In the genomic region with DNA sequence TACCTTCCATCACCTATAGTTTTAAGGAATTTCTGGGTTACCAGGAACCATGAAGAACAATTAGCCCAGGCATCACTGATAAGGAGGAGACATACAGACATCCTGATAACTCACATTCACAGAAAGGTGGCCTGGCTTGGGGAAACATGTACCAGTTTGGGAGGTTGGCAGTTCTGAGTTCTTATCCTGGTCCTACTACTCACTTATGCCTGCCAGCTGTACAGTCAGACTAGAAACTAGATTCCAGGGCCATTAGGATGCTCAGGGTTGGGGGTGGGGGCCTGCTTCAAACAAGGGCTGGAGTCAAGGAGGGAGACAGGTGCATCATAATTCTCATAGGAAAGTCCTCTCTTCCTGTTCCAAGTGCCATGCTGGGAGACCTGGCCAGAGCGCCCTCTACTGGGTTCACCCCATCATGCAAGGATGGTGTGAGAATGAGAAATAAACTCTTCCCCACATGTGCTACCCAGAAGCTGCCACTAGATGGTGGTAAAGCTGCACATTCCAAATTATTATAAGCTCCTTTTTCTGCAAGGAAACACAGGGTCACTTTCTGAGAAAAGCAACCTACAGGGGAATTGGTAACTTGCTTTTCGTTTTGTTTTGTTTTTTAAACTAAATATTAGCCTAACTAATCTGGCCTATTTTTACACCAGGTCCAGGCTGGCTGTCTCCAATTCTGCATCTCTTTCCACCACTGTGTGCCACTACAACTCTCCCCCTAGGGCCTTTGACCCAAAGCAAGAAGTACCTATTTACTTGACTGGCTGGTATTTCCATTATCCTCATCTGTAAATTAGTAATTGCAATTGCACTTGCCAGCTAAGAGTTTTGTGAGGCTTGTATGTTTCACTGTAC, we compare ENCODE assay signal across 8 cellular contexts. TPM values are rescaled to one million over a fixed set of nuclear protein-coding genes. Genes with fewer than 3 reads are reported as not detected.
A peak's percentile ranks its signal among the peaks of the same experiment; 100 is the strongest.
DNase-seq lines count a peak whose midpoint lies in the region; ATAC-seq, FAIRE-seq and TF ChIP-seq lines count a peak whose summit lies in the region.

No MANE protein-coding gene starts in this region.

- H3K27me3 Mint-ChIP-seq in activated CD4-positive, alpha-beta memory T cell treated with anti-CD3 and anti-CD28 coated beads for 36 hours, result no peaks in the 10 kb centered on the region

- TF ChIP-seq POLR2A in H54 (IDR thresholded peaks at IDR 0.05; ENCODE audit: low read depth, low read length), result no peak

- peaks cover 31% of the 10 kb centered on the region for H3K4me1 Mint-ChIP-seq in activated CD4-positive, alpha-beta memory T cell treated with anti-CD3 and anti-CD28 coated beads for 36 hours (ENCODE audit: low read depth)

- ATAC-seq in HG02759 (IDR thresholded peaks at IDR 0.05; ENCODE audit: unreplicated experiment), result no peak

- H3K36me3 Mint-ChIP-seq in activated CD4-positive, alpha-beta memory T cell treated with anti-CD3 and anti-CD28 coated beads for 36 hours, result peaks cover 89% of the 10 kb centered on the region

- intact Hi-C loops in activated CD4-positive, alpha-beta memory T cell treated with anti-CD3 and anti-CD28 coated beads for 36 hours (cut with micrococcal nuclease), result loop anchor here (2.0 to 10.0 kb wide), 5 partner anchors 38 to 162 kb away; no protein-coding TSS in a partner anchor

- no peak overlapping the region for H3K4me3 Mint-ChIP-seq in activated CD4-positive, alpha-beta memory T cell treated with anti-CD3 and anti-CD28 coated beads for 36 hours

- DNase-seq in Ammon's horn (ENCODE audit: low spot score) (peak; percentile 54), H54 (ENCODE audit: insufficient read length, low spot score) (peak; percentile 45), NCI-H748 treated with DMSO at 0.1 percent for 48 hours (lab: John Stamatoyannopoulos, UW) (peak; percentile 62), midbrain (lab: John Stamatoyannopoulos, UW) (peak; percentile 4), stromal cell of bone marrow (ENCODE audit: low read depth) (peak; percentile 51)
- DNase-seq in activated CD4-positive, alpha-beta memory T cell treated with anti-CD3 and anti-CD28 coated beads for 36 hours, result peak; percentile 84

- H3K9me3 Mint-ChIP-seq in activated CD4-positive, alpha-beta memory T cell treated with anti-CD3 and anti-CD28 coated beads for 36 hours, result peaks cover 5% of the 10 kb centered on the region

- CTCF ChIA-PET in activated CD4-positive, alpha-beta memory T cell treated with anti-CD3 and anti-CD28 coated beads for 36 hours (lab: Charles Lee), result interaction anchor here (0.6 to 7.9 kb wide), 64 partner anchors 9 to 490 kb away, joined by 3 to 162 read pairs (median 5); partner anchors contain the start of genes DTX1, OAS1, OAS2 and RASAL1

- FAIRE-seq in H54 (lab: Jason Lieb, UNC) (no peak), endometrium (lab: Jason Lieb, UNC) (peak; percentile 4)

- POLR2A ChIA-PET in activated CD4-positive, alpha-beta memory T cell treated with anti-CD3 and anti-CD28 coated beads for 36 hours (lab: Charles Lee), result interaction anchor here (1.3 to 1.5 kb wide), 2 partner anchors 15 to 192 kb away, joined by 4 to 8 read pairs; partner anchors contain the start of genes DDX54 and OAS2

- no peak overlapping the region for H3K27ac Mint-ChIP-seq in activated CD4-positive, alpha-beta memory T cell treated with anti-CD3 and anti-CD28 coated beads for 36 hours

RNA-seq across cellular contexts. Expression of gene OAS2, which starts 14.5 kb away (rescaled TPM):
- total RNA-seq in activated CD4-positive, alpha-beta memory T cell treated with anti-CD3 and anti-CD28 coated beads for 36 hours, result 100 to 1,000 TPM; 140 to 148 TPM

RNA-seq across cellular contexts. Expression of gene OAS3, which starts 54.5 kb away (rescaled TPM):
- 10 to 100 TPM; 34.6 to 37.1 TPM for total RNA-seq in activated CD4-positive, alpha-beta memory T cell treated with anti-CD3 and anti-CD28 coated beads for 36 hours

Comparison
In these comparisons a context has a peak if more than half of its experiments do, and no peak if none do; other contexts are left out.
1. DNase-seq: peak in every context shown above with its lines; median percentile 84 in activated CD4-positive, alpha-beta memory T cell treated with anti-CD3 and anti-CD28 coated beads for 36 hours; 62 in NCI-H748 treated with DMSO at 0.1 percent for 48 hours; 54 in Ammon's horn; 51 in stromal cell of bone marrow; 45 in H54; 4 in midbrain.